ENCODE assay signal across 9 cellular contexts in genomic region chr6:165663736-165664552, GRCh38. TPM values are rescaled to one million over a fixed set of nuclear protein-coding genes. Genes with fewer than 3 reads are reported as not detected.
DNase-seq lines count a peak whose midpoint lies in the region; ATAC-seq, FAIRE-seq and TF ChIP-seq lines count a peak whose summit lies in the region.
"Had no signal": no experiment of that assay in that cellular context is flagged by ENCODE, and none has a peak within 500 bp of the region (broad histone marks: within the 10 kb centered on the region; RNA-seq: fewer than 3 reads in every experiment).

No MANE protein-coding gene starts in this region.

- FAIRE-seq in GM12878 (lab: Jason Lieb, UNC) = no peak
- FAIRE-seq in HTR-8/SVneo (lab: Jason Lieb, UNC) = no peak

- H3K9me3 Mint-ChIP-seq in stimulated activated memory B cell treated with anti-CD40 and anti-IgM and Interleukin-4, amounts not matched to agents 10 μg/mL and 1 μg/mL and 100 μg/mL, for 72 hours = peaks cover 3% of the 10 kb centered on the region

- DNase-seq in HEK293T (ENCODE audit: extremely low spot score) (no peak), GM12878 (ENCODE audit: low read depth, low spot score) (no peak), iris pigment epithelial cell (ENCODE audit: low read depth) (peak; percentile 20), HTR-8/SVneo (ENCODE audit: insufficient read length, low spot score) (no peak), NCI-H1436 treated with DMSO at 0.1 percent for 48 hours (lab: John Stamatoyannopoulos, UW) (no peak)
- DNase-seq: activated CD8-positive, alpha-beta memory T cell treated with anti-CD3 and anti-CD28 coated beads for 24 hours; NCI-H2081 had no signal

- peaks cover 0 to 18% of the 10 kb centered on the region in 2 experiments; a peak in 3 of 4 replicates for H3K27me3 ChIP-seq in GM12878 (replicated peaks in 1 of 2; ENCODE audit: control insufficient read depth in 2 of 2, insufficient read depth in 2 of 2, low read length in 1 of 2)

- POLR2A ChIA-PET in HEK293T (lab: Yijun Ruan, JAX) (interaction anchor here (0.6 to 1.2 kb wide), 2 partner anchors 10 to 15 kb away, joined by 3 to 4 read pairs; no protein-coding TSS in a partner anchor), GM12878 (lab: Charles Lee) (no interaction called here)

- H3K79me2 ChIP-seq in GM12878 (ENCODE audit: control insufficient read depth, insufficient read depth, low read length) = no peaks in the 10 kb centered on the region

- peak; percentile 33 for ATAC-seq in GM12878
- ATAC-seq in stimulated activated memory B cell treated with anti-CD40 and anti-IgM and Interleukin-4, amounts not matched to agents 10 μg/mL and 1 μg/mL and 100 μg/mL, for 72 hours = no peak
- no peak for ATAC-seq in HG02610 (IDR thresholded peaks at IDR 0.05; ENCODE audit: unreplicated experiment)

- no peaks in the 10 kb centered on the region for H4K20me1 ChIP-seq in GM12878 (ENCODE audit: control insufficient read depth, insufficient read depth)

- no peaks in the 10 kb centered on the region for H3K36me3 Mint-ChIP-seq in stimulated activated memory B cell treated with anti-CD40 and anti-IgM and Interleukin-4, amounts not matched to agents 10 μg/mL and 1 μg/mL and 100 μg/mL, for 72 hours

- peaks cover 10% of the 10 kb centered on the region for H3K4me1 Mint-ChIP-seq in stimulated activated memory B cell treated with anti-CD40 and anti-IgM and Interleukin-4, amounts not matched to agents 10 μg/mL and 1 μg/mL and 100 μg/mL, for 72 hours

- no peak overlapping the region for H3K9ac ChIP-seq in GM12878 (ENCODE audit: control insufficient read depth, insufficient read depth, low read length)

- TF ChIP-seq POLR2A in GM12878 (IDR thresholded peaks at IDR 0.05; ENCODE audit: low read depth, low read length) = no peak

- no peaks in the 10 kb centered on the region for H3K9me3 ChIP-seq in GM12878 (replicated peaks; ENCODE audit: control insufficient read depth, insufficient read depth, low read length)

- no peak overlapping the region for H3K4me3 ChIP-seq in GM12878

- peak overlapping the region; percentile 18 for H3K4me3 Mint-ChIP-seq in stimulated activated memory B cell treated with anti-CD40 and anti-IgM and Interleukin-4, amounts not matched to agents 10 μg/mL and 1 μg/mL and 100 μg/mL, for 72 hours

- no TSS peak for BruUV-seq in GM12878 (replicated peaks; lab: Mats Ljungman, UMichigan)

- no peaks in the 10 kb centered on the region for H3K4me1 ChIP-seq in GM12878 (ENCODE audit: control insufficient read depth, insufficient read depth, low read length)

- H3K27ac Mint-ChIP-seq in stimulated activated memory B cell treated with anti-CD40 and anti-IgM and Interleukin-4, amounts not matched to agents 10 μg/mL and 1 μg/mL and 100 μg/mL, for 72 hours = no peak overlapping the region

- H3K36me3 ChIP-seq in GM12878 (ENCODE audit: control insufficient read depth in 2 of 2, insufficient read depth in 2 of 2, low read length in 1 of 2) = no peaks in the 10 kb centered on the region

- no peak overlapping the region for H3K27ac ChIP-seq in GM12878 (ENCODE audit: control insufficient read depth, insufficient read depth)

- no peak overlapping the region for H3K4me2 ChIP-seq in GM12878 (ENCODE audit: control insufficient read depth, insufficient read depth)

- CTCF ChIA-PET in HEK293T (lab: Yijun Ruan, JAX) (no interaction called here), GM12878 (lab: Yijun Ruan, JAX) (no interaction called here)

- TF ChIP-seq EP300 in GM12878 (IDR thresholded peaks at IDR 0.05; ENCODE audit: borderline replicate concordance in 1 of 2, control insufficient read depth in 1 of 2, low read depth in 2 of 2, low read length in 2 of 2) = no peak

- RAD21 ChIA-PET in GM12878 (lab: Charles Lee; ENCODE audit: unreplicated experiment) = no interaction called here

- TF ChIP-seq RAD21 in GM12878 (IDR thresholded peaks at IDR 0.05; ENCODE audit: insufficient read depth, low read depth, low read length) = no peak

- peaks cover 52% of the 10 kb centered on the region for H3K27me3 Mint-ChIP-seq in stimulated activated memory B cell treated with anti-CD40 and anti-IgM and Interleukin-4, amounts not matched to agents 10 μg/mL and 1 μg/mL and 100 μg/mL, for 72 hours

- intact Hi-C loops in GM12878 (cut with micrococcal nuclease; ENCODE audit: unreplicated experiment) = no loop called here

- no peak for TF ChIP-seq CTCF in GM12878 (IDR thresholded peaks at IDR 0.05 in 2 of 3, conservative IDR thresholded peaks at IDR 0.05 in 1 of 3; ENCODE audit: control insufficient read depth in 2 of 3, extremely low read depth in 1 of 3, insufficient read depth in 1 of 3, low read depth in 3 of 3, low read length in 3 of 3)

- 20% methylated on average over 47 of the region's 48 CpGs for WGBS in GM12878 (ENCODE audit: insufficient coverage, insufficient replicate concordance, low lambda C conversion rate, missing lambda C conversion rate)

- H2AFZ ChIP-seq in GM12878 (ENCODE audit: control insufficient read depth, low read depth, low read length) = no peak overlapping the region

- in situ Hi-C loops in GM12878 (cut with MboI) = no loop called here

- SMC1A ChIA-PET in GM12878 (lab: Charles Lee; ENCODE audit: uncharacterized antibody, unreplicated experiment) = no interaction called here

TF ChIP-seq in HEK293T, 16 proteins besides CTCF, POLR2A, EP300 and RAD21:
- no peak for TF ChIP-seq FOXA1 (IDR thresholded peaks at IDR 0.05)
- no peak for TF ChIP-seq SP1 (IDR thresholded peaks at IDR 0.05)
- TF ChIP-seq ELF4 (IDR thresholded peaks at IDR 0.05) = no peak
- TF ChIP-seq HDGF (IDR thresholded peaks at IDR 0.05; ENCODE audit: borderline replicate concordance) = no peak
- no peak; the same call in 1 of the 2 replicates for TF ChIP-seq CTBP1 (IDR thresholded peaks at IDR 0.05; ENCODE audit: borderline replicate concordance)
- TF ChIP-seq FOXM1 (IDR thresholded peaks at IDR 0.05; ENCODE audit: borderline replicate concordance) = no peak
- TF ChIP-seq TARDBP (IDR thresholded peaks at IDR 0.05) = no peak
- TF ChIP-seq L3MBTL2 (conservative IDR thresholded peaks at IDR 0.05) = peak; percentile 73
TF ChIP-seq in HEK293T: peak in this region for 1.

TF ChIP-seq in GM12878, 131 proteins besides CTCF, POLR2A, EP300 and RAD21:
- no peak for TF ChIP-seq CBX5 (IDR thresholded peaks at IDR 0.05; ENCODE audit: low read depth)
- peak; percentile 96 for TF ChIP-seq HDAC6 (IDR thresholded peaks at IDR 0.05; ENCODE audit: unreplicated experiment)
TF ChIP-seq in GM12878: peak in this region for 1.

RNA-seq across cellular contexts. Expression of gene PDE10A, which starts 0.9 kb away (rescaled TPM):
- 0.10 TPM in 1 of 2 replicates, not detected in the other for total RNA-seq in GM12878 (2013; cell fraction: nucleolus; rRNA removed)
- total RNA-seq in GM12878 (2014; rRNA removed) (0.05 and 0.06 TPM in 2 replicates), GM12878 (2014; rRNA removed; fragmentation: Illumina TruSeq; extraction: Trizol) (under 0.01 TPM in 1 of 2 replicates, not detected in the other), GM12878 (2021) (0.03 and 0.16 TPM in 2 replicates)
- polyA plus RNA-seq in GM12878 (2011; ENCODE audit: low read depth) = not detected
- polyA plus RNA-seq in GM12878 (2011; rRNA removed) (1.3 and 1.7 TPM in 2 replicates), GM12878 (2014; fragmentation: Illumina TruSeq; extraction: Trizol) (0.04 TPM in 1 of 2 replicates, not detected in the other), GM12878 (2014; fragmentation: Nextera tagmentation; extraction: Ambion mirVana) (under 1 TPM; 0.02 to 0.03 TPM), GM12878 (2014; rRNA removed) (0.01 and 0.03 TPM in 2 replicates), GM12878 (2016; fragmentation: Nextera tagmentation; extraction: Ambion mirVana) (not detected)
- polyA plus RNA-seq in GM12878 (2011; cell fraction: cytosol; rRNA removed) = 0.84 and 1.0 TPM in 2 replicates
- polyA plus RNA-seq in GM12878 (2011; cell fraction: nucleus; rRNA removed) = 1.5 and 2.2 TPM in 2 replicates
- polyA plus RNA-seq in GM12878 (2012) = not detected in 2 replicates
- polyA minus RNA-seq in GM12878 (2011; rRNA and poly(A)+ RNA removed) = 4.1 and 5.9 TPM in 2 replicates
- 4.4 and 7.5 TPM in 2 replicates for polyA minus RNA-seq in GM12878 (2011; cell fraction: cytosol; rRNA and poly(A)+ RNA removed)
- polyA minus RNA-seq in GM12878 (2011; cell fraction: nucleus; rRNA and poly(A)+ RNA removed) = 2.1 and 4.5 TPM in 2 replicates
